ENCODE assay signal across 22 cellular contexts in the genomic region with DNA sequence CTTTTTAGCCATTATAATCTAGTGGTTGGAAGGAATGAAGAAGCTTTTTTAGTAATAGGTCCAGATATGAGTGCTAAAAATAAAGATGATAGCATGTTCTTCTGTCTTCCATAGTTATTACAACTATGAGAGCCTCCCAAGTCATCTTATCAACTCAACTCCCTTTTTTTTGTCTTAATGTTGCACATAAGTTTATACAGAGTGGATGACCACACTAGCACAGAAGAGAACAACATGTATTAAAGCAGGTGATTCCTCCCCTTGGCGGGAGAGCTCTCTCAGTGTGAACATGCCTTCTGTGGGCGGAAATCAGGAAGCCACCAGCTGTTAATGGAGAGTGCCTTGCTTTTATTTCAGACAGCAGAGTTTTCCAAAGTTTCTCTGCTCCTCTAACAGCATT.
"Had no signal": no experiment of that assay in that cellular context is flagged by ENCODE, and none has a peak within 500 bp of the region (broad histone marks: within the 10 kb centered on the region; RNA-seq: fewer than 3 reads in every experiment).

No MANE protein-coding gene starts in this region.

- H3K27me3 ChIP-seq: tibial artery had no signal

- DNase-seq: activated CD4-positive, alpha-beta T cell treated with anti-CD3 and anti-CD28 coated beads, Interleukin-2, amount 10 ng/mL, durations not matched to agents 24 days and 14 days; activated CD4-positive, CD25-positive, alpha-beta regulatory T cell; activated CD8-positive, alpha-beta memory T cell treated with anti-CD3 and anti-CD28 coated beads for 24 hours; activated naive CD8-positive, alpha-beta T cell treated with anti-CD3 and anti-CD28 coated beads, Interleukin-2, amount 10 ng/mL, durations not matched to agents 7 days and 5 days; cerebellar nuclear complex; effector memory CD8-positive, alpha-beta T cell; head of caudate nucleus; islet precursor cell; mammary epithelial cell; naive thymus-derived CD8-positive, alpha-beta T cell; retina; stimulated activated CD4-positive, alpha-beta T cell treated with anti-CD3 and anti-CD28 coated beads, Interleukin-2, amount 100 ng/mL, for 48 hours; T-helper 17 cell; tibial artery had no signal

- H3K4me1 ChIP-seq: tibial artery had no signal

- H3K4me1 Mint-ChIP-seq: naive thymus-derived CD8-positive, alpha-beta T cell had no signal

- ATAC-seq: effector memory CD8-positive, alpha-beta T cell; left lobe of liver; naive thymus-derived CD8-positive, alpha-beta T cell; stimulated activated memory B cell treated with anti-CD40 and anti-IgM and Interleukin-4, amounts not matched to agents 10 μg/mL and 1 μg/mL and 100 μg/mL, for 72 hours; T-helper 17 cell had no signal

- H3K27me3 Mint-ChIP-seq: activated CD4-positive, alpha-beta T cell treated with anti-CD3 and anti-CD28 coated beads, Interleukin-2, amount 10 ng/mL, durations not matched to agents 24 days and 14 days; dendritic cell treated with granulocyte-macrophage colony-stimulating factor and Interleukin-4, amounts not matched to agents 40 ng/mL and 50 ng/mL, for 4 days; effector memory CD8-positive, alpha-beta T cell; naive thymus-derived CD8-positive, alpha-beta T cell; stimulated activated memory B cell treated with anti-CD40 and anti-IgM and Interleukin-4, amounts not matched to agents 10 μg/mL and 1 μg/mL and 100 μg/mL, for 72 hours; T-helper 17 cell had no signal

- H3K4me3 ChIP-seq: tibial artery had no signal

- H3K4me3 Mint-ChIP-seq: activated CD4-positive, alpha-beta T cell treated with anti-CD3 and anti-CD28 coated beads, Interleukin-2, amount 10 ng/mL, durations not matched to agents 24 days and 14 days; activated naive CD8-positive, alpha-beta T cell treated with anti-CD3 and anti-CD28 coated beads, Interleukin-2, amount 10 ng/mL, durations not matched to agents 7 days and 5 days; activated T-helper 1 cell treated with anti-CD3 and anti-CD28 coated beads, Interleukin-12 subunit alpha, Interleukin-12 subunit beta, Interleukin-2, Interleukin-4 antibody, amounts not matched to agents 30 ng/mL and 10 ng/mL and 1 ng/mL, durations not matched to agents 14 hours and 24 hours and 36 hours; dendritic cell treated with granulocyte-macrophage colony-stimulating factor and Interleukin-4, amounts not matched to agents 40 ng/mL and 50 ng/mL, for 4 days; effector memory CD8-positive, alpha-beta T cell; naive thymus-derived CD8-positive, alpha-beta T cell; stimulated activated memory B cell treated with anti-CD40 and anti-IgM and Interleukin-4, amounts not matched to agents 10 μg/mL and 1 μg/mL and 100 μg/mL, for 72 hours; T-helper 17 cell had no signal

- H3K36me3 Mint-ChIP-seq: activated naive CD8-positive, alpha-beta T cell treated with anti-CD3 and anti-CD28 coated beads, Interleukin-2, amount 10 ng/mL, durations not matched to agents 7 days and 5 days had no signal

- H3K9me3 Mint-ChIP-seq: activated CD4-positive, alpha-beta T cell treated with anti-CD3 and anti-CD28 coated beads, Interleukin-2, amount 10 ng/mL, durations not matched to agents 24 days and 14 days; activated naive CD8-positive, alpha-beta T cell treated with anti-CD3 and anti-CD28 coated beads, Interleukin-2, amount 10 ng/mL, durations not matched to agents 7 days and 5 days; activated T-helper 1 cell treated with anti-CD3 and anti-CD28 coated beads, Interleukin-12 subunit alpha, Interleukin-12 subunit beta, Interleukin-2, Interleukin-4 antibody, amounts not matched to agents 30 ng/mL and 10 ng/mL and 1 ng/mL, durations not matched to agents 14 hours and 24 hours and 36 hours; dendritic cell treated with granulocyte-macrophage colony-stimulating factor and Interleukin-4, amounts not matched to agents 40 ng/mL and 50 ng/mL, for 4 days; effector memory CD8-positive, alpha-beta T cell; naive thymus-derived CD8-positive, alpha-beta T cell; stimulated activated memory B cell treated with anti-CD40 and anti-IgM and Interleukin-4, amounts not matched to agents 10 μg/mL and 1 μg/mL and 100 μg/mL, for 72 hours had no signal

- H3K27ac Mint-ChIP-seq: activated CD4-positive, alpha-beta T cell treated with anti-CD3 and anti-CD28 coated beads, Interleukin-2, amount 10 ng/mL, durations not matched to agents 24 days and 14 days; activated naive CD8-positive, alpha-beta T cell treated with anti-CD3 and anti-CD28 coated beads, Interleukin-2, amount 10 ng/mL, durations not matched to agents 7 days and 5 days; activated T-helper 1 cell treated with anti-CD3 and anti-CD28 coated beads, Interleukin-12 subunit alpha, Interleukin-12 subunit beta, Interleukin-2, Interleukin-4 antibody, amounts not matched to agents 30 ng/mL and 10 ng/mL and 1 ng/mL, durations not matched to agents 14 hours and 24 hours and 36 hours; dendritic cell treated with granulocyte-macrophage colony-stimulating factor and Interleukin-4, amounts not matched to agents 40 ng/mL and 50 ng/mL, for 4 days; effector memory CD8-positive, alpha-beta T cell; naive thymus-derived CD8-positive, alpha-beta T cell; stimulated activated memory B cell treated with anti-CD40 and anti-IgM and Interleukin-4, amounts not matched to agents 10 μg/mL and 1 μg/mL and 100 μg/mL, for 72 hours; T-helper 17 cell had no signal

- H3K9me3 ChIP-seq: tibial artery had no signal

- FAIRE-seq: frontal cortex, TTC549, urothelium cell line had no signal

- H3K27ac ChIP-seq: epithelial cell of prostate, tibial artery had no signal
